ENCODE assay signal across 22 cellular contexts in the genomic region with DNA sequence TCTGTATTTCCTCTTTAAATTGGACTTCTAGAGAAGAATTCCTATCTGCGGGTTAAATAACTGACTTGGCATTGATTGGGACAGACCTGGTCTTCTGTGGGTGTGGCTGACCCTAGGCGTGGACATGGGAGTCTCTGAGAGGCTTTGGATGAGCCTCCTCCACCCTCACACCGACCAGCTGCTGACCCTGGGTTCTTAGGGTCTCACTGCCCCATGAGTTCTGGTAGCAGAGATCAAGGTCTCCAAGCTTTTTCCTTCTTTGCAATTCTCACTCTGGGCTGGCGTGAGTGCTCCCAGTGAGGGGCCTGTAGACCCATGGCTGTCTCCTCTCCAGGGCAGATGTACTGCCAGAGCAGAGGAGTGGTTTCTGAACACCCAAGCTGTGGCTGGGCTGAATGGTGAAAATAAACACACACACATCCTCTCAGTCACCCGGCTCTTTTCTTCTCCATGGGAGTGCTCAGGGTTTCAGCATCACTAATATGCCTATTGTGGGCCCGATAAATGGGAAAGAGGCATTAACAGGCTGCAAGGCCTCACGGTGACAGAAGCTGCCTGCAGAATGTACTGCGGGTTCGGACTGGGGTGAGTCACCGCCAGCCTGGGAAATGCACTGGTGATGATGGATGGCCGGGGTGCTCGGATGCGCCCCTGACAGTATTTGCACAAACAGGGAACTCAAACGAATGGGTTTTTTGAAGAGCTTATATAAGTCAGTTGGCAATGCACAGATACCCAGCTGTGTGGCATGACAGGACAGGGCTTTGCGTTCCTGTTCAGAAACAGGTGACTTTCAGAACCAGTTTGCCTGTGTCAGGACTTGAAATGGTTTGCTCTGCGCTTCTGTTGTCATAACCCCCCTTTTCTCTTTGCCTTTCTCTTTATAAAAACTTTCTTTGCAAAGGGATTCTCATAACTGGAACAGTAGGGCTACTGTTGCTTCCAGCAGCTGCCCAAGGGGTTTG. TPM values are rescaled to one million over a fixed set of nuclear protein-coding genes. Genes with fewer than 3 reads are reported as not detected.
A peak's percentile ranks its signal among the peaks of the same experiment; 100 is the strongest.
DNase-seq lines count a peak whose midpoint lies in the region; ATAC-seq and TF ChIP-seq lines count a peak whose summit lies in the region.
"Had no signal": no experiment of that assay in that cellular context is flagged by ENCODE, and none has a peak within 500 bp of the region (broad histone marks: within the 10 kb centered on the region; RNA-seq: fewer than 3 reads in every experiment).

No MANE protein-coding gene starts in this region.

- intact Hi-C loops in prostate gland (cut with DNase I): no loop called here

- no peak overlapping the region for H3K27ac ChIP-seq in Peyer's patch
- H3K27ac ChIP-seq in coronary artery: no peak overlapping the region
- no peak overlapping the region for H3K27ac ChIP-seq in prostate gland
- H3K27ac ChIP-seq: BLaER1 treated with 17β-estradiol and CSF1 and Interleukin-3, amounts not matched to agents 10 nM and 100 nM; esophagus muscularis mucosa; psoas muscle had no signal

- peak; percentile 17 for DNase-seq in NCI-H2227 (lab: John Stamatoyannopoulos, UW; ENCODE audit: unreplicated experiment)
- DNase-seq in NCI-H2227 treated with DMSO at 0.1 percent for 48 hours (lab: John Stamatoyannopoulos, UW): no peak
- DNase-seq in Peyer's patch: peak in 2 of 3 donors; percentile 31 to 35
- peak; percentile 38 for DNase-seq in coronary artery (ENCODE audit: low spot score)
- DNase-seq in prostate gland (ENCODE audit: low spot score): peak; percentile 57
- DNase-seq in HAP-1 (ENCODE audit: low spot score in 2 of 2): no peak
- DNase-seq in SK-N-DZ (ENCODE audit: low spot score): no peak
- DNase-seq: activated CD8-positive, alpha-beta T cell treated with anti-CD3 and anti-CD28 coated beads for 36 hours; central memory CD4-positive, alpha-beta T cell; DMS 273 treated with DMSO at 0.1 percent for 48 hours; glutamatergic neuron; MV-4-11; NCI-H2081; NCI-H526; OCI-M1; SK-N-SH had no signal

- TF ChIP-seq POLR2A in Peyer's patch (IDR thresholded peaks at IDR 0.05) (no peak), prostate gland (IDR thresholded peaks at IDR 0.05) (no peak)

- no peak overlapping the region for H3K4me3 ChIP-seq in Peyer's patch
- H3K4me3 ChIP-seq in coronary artery: no peak overlapping the region
- H3K4me3 ChIP-seq in prostate gland: no peak overlapping the region
- H3K4me3 ChIP-seq in HAP-1: no peak overlapping the region
- H3K4me3 ChIP-seq: BLaER1 treated with 17β-estradiol and CSF1 and Interleukin-3, amounts not matched to agents 10 nM and 100 nM; esophagus muscularis mucosa; GM12878; psoas muscle had no signal

- H3K9me3 ChIP-seq in Peyer's patch (no peaks in the 10 kb centered on the region), prostate gland (no peaks in the 10 kb centered on the region), HAP-1 (no peaks in the 10 kb centered on the region)
- H3K9me3 ChIP-seq: psoas muscle, SK-N-SH had no signal

- no peak for ATAC-seq in GM21576 (IDR thresholded peaks at IDR 0.05; ENCODE audit: unreplicated experiment)
- ATAC-seq: activated CD8-positive, alpha-beta T cell treated with anti-CD3 and anti-CD28 coated beads for 36 hours; GM12878; left lobe of liver; psoas muscle had no signal

- TF ChIP-seq CTCF in Peyer's patch (IDR thresholded peaks at IDR 0.05) (no peak), coronary artery (IDR thresholded peaks at IDR 0.05) (no peak), prostate gland (IDR thresholded peaks at IDR 0.05) (no peak)

- H3K36me3 ChIP-seq in Peyer's patch (no peaks in the 10 kb centered on the region), prostate gland (no peaks in the 10 kb centered on the region), HAP-1 (replicated peaks) (no peaks in the 10 kb centered on the region)
- H3K36me3 ChIP-seq: BLaER1 treated with 17β-estradiol and CSF1 and Interleukin-3, amounts not matched to agents 10 nM and 100 nM; esophagus muscularis mucosa had no signal

- WGBS in prostate gland: 51% methylated on average over 16 of the region's 16 CpGs

- in situ Hi-C loops in HAP-1 (cut with MboI; ENCODE audit: low sequenced_read_pairs): no loop called here

- H3K4me1 ChIP-seq in Peyer's patch (no peaks in the 10 kb centered on the region), prostate gland (replicated peaks) (no peaks in the 10 kb centered on the region), HAP-1 (peaks cover 9% of the 10 kb centered on the region)
- H3K4me1 ChIP-seq: esophagus muscularis mucosa, psoas muscle had no signal

- H3K27me3 ChIP-seq in Peyer's patch (no peaks in the 10 kb centered on the region), prostate gland (replicated peaks; ENCODE audit: insufficient read depth) (peaks cover 4% of the 10 kb centered on the region), HAP-1 (ENCODE audit: low read depth) (no peaks in the 10 kb centered on the region)
- H3K27me3 ChIP-seq: BLaER1 treated with 17β-estradiol and CSF1 and Interleukin-3, amounts not matched to agents 10 nM and 100 nM; esophagus muscularis mucosa had no signal

RNA-seq across cellular contexts. Expression of a gene that starts 41.9 kb away (rescaled TPM):
- total RNA-seq in Peyer's patch (1 to 10 TPM in 3 of 4 donors, under 1 TPM in 1; 0.88 to 4.2 (median 2.5) TPM), prostate gland (10 to 100 TPM in 1 of 2 donors, 1 to 10 TPM in 1; 6.8 to 50.6 TPM)
- 0.50 and 0.53 TPM in 2 replicates for polyA plus RNA-seq in SK-N-DZ (2014; cell fraction: cytosol; rRNA removed)
- 0.32 and 1.2 TPM in 2 replicates for polyA plus RNA-seq in SK-N-DZ (2014; cell fraction: nucleus; rRNA removed)
- polyA plus RNA-seq: SK-N-SH had no signal

Comparison
In these comparisons a context has a peak if more than half of its experiments do, and no peak if none do; other contexts are left out.
1. DNase-seq: peak in NCI-H2227 (single experiment), Peyer's patch (2 of 3), coronary artery (single experiment) and prostate gland (single experiment); none in NCI-H2227 treated with DMSO at 0.1 percent for 48 hours (single experiment), HAP-1 (0 of 2) and SK-N-DZ (single experiment).